Comparison of ENCODE assay signal across 1 cellular context in the genomic region with DNA sequence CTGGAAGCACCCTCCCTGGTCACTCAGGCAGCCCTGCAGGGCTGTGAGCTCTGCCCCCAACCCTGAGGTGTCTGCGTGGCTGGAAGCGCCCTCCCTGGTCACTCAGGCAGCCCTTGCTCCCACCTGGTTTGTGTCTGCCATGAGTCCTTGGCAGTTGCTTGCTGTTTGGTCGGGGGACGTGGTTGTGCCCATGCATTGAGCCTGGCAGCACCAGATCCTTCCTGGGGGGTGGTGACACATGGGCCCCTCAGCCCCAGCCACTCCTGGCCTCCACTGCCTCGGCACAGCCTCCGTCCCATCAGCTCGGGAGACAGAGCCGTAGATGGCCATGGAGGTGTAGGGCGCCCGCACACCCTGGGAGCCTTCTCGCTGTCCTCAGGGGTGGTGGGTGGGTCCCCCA.
TF ChIP-seq lines count a peak whose summit lies in the region.

No MANE protein-coding gene starts in this region.

TF ChIP-seq in H1, 55 proteins besides CTCF, POLR2A, EP300 and RAD21:
- TF ChIP-seq POU5F1 (IDR thresholded peaks at IDR 0.05; ENCODE audit: low read depth, low read length) (no peak), SIRT6 (IDR thresholded peaks at IDR 0.05; ENCODE audit: low read length) (no peak), TAF1 (IDR thresholded peaks at IDR 0.05; ENCODE audit: low read depth, low read length) (no peak)
